12 cellular contexts compared by ENCODE assay signal in the genomic region with DNA sequence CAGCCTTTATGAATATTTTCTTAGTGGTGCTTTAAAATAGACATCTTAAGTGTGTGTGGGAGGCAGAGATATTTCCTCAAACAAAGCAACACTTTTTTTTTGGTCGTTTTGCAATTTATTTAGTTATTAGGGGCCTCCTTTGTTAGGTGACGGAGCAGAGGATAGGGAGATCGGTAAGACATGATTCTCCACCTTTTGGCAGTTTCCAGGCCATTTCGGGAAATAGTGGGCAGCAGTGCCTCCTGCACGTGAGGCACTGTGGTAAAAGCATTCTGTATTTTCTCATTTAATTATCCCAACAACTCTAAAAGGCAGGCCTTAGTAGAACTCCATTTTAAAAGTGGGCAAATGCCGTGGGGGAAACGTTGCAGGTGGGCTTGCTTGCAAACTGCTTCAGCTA. TPM values are rescaled to one million over a fixed set of nuclear protein-coding genes. Genes with fewer than 3 reads are reported as not detected.
DNase-seq lines count a peak whose midpoint lies in the region; ATAC-seq, FAIRE-seq and TF ChIP-seq lines count a peak whose summit lies in the region.
"Had no signal": no experiment of that assay in that cellular context is flagged by ENCODE, and none has a peak within 500 bp of the region (broad histone marks: within the 10 kb centered on the region; RNA-seq: fewer than 3 reads in every experiment).

No MANE protein-coding gene starts in this region.

- peaks cover 3% of the 10 kb centered on the region for H3K27me3 Mint-ChIP-seq in astrocyte (ENCODE audit: low read depth, unreplicated experiment)

- no peak overlapping the region for H3K27ac ChIP-seq in left ventricle myocardium inferior (replicated peaks)
- H3K27ac ChIP-seq in astrocyte (ENCODE audit: low read depth, low read length) = no peak overlapping the region
- H3K27ac ChIP-seq in lung (ENCODE audit: low read depth in 1 of 2, low read length in 1 of 2) = peak overlapping the region in 1 of 2 donors; percentile 98
- H3K27ac ChIP-seq in caudate nucleus (ENCODE audit: low read depth, low read length) = no peak overlapping the region

- peak overlapping the region; percentile 77 for H3K4me3 Mint-ChIP-seq in astrocyte (ENCODE audit: unreplicated experiment)

- H3K4me2 ChIP-seq in astrocyte (ENCODE audit: low read length) = no peak overlapping the region

- peaks cover 7% of the 10 kb centered on the region for H3K4me1 Mint-ChIP-seq in astrocyte (ENCODE audit: low read depth, unreplicated experiment)

- no peak overlapping the region for H2AFZ ChIP-seq in astrocyte (ENCODE audit: low read depth, low read length)

- WGBS in lung, 2 donors = 43 to 51% methylated on average over 7 of the region's 7 CpGs

- peaks cover 81% of the 10 kb centered on the region for H3K27me3 ChIP-seq in left ventricle myocardium inferior (ENCODE audit: low read depth)
- peaks cover 18% of the 10 kb centered on the region for H3K27me3 ChIP-seq in astrocyte (ENCODE audit: insufficient read depth, low read length)
- no peaks in the 10 kb centered on the region for H3K27me3 ChIP-seq in lung (ENCODE audit: control insufficient read depth, insufficient read depth)
- H3K27me3 ChIP-seq in HAP-1 (ENCODE audit: low read depth) = peaks cover 25% of the 10 kb centered on the region

- H3K4me3 ChIP-seq in left ventricle myocardium inferior (peak overlapping the region; percentile 69), astrocyte (ENCODE audit: insufficient read depth, low read depth, low read length) (no peak overlapping the region), lung (peak overlapping the region; percentile 81), HAP-1 (no peak overlapping the region)

- TF ChIP-seq CTCF in left ventricle myocardium inferior (IDR thresholded peaks at IDR 0.05; ENCODE audit: borderline replicate concordance) (no peak), astrocyte (IDR thresholded peaks at IDR 0.05; ENCODE audit: insufficient read depth, low read depth, low read length) (no peak), lung (IDR thresholded peaks at IDR 0.05; ENCODE audit: control extremely low read depth, extremely low read depth) (no peak)

- H3K9ac ChIP-seq in astrocyte (ENCODE audit: low read length) = no peak overlapping the region

- H3K79me2 ChIP-seq in astrocyte (ENCODE audit: insufficient read depth, low read length) = no peaks in the 10 kb centered on the region

- no peak for ATAC-seq in Right ventricle myocardium superior (ENCODE audit: poor library complexity)
- no peak for ATAC-seq in lung (ENCODE audit: insufficient read depth, low FRiP score)
- ATAC-seq in GM21390 (IDR thresholded peaks at IDR 0.05; ENCODE audit: unreplicated experiment) = no peak
- no peak for ATAC-seq in GM18505 (IDR thresholded peaks at IDR 0.05; ENCODE audit: unreplicated experiment)

- no peak for TF ChIP-seq POLR2A in GM18505 (IDR thresholded peaks at IDR 0.05; ENCODE audit: borderline replicate concordance, extremely low read depth, insufficient read depth, insufficient read length)

- intact Hi-C loops in left ventricle myocardium inferior (cut with micrococcal nuclease) = no loop called here
- intact Hi-C loops in Right ventricle myocardium superior (cut with DNase I) = no loop called here

- no peak for FAIRE-seq in astrocyte (lab: Jason Lieb, UNC)

- in situ Hi-C loops in HAP-1 (cut with MboI; ENCODE audit: low sequenced_read_pairs) = no loop called here

- H3K4me1 ChIP-seq in left ventricle myocardium inferior (peaks cover 24% of the 10 kb centered on the region), astrocyte (ENCODE audit: insufficient read depth, low read length) (peaks cover 12% of the 10 kb centered on the region), lung (ENCODE audit: control insufficient read depth in 2 of 2, insufficient read depth in 2 of 2, low read length in 2 of 2) (peaks cover 0 to 2% of the 10 kb centered on the region in 2 donors), HAP-1 (peaks cover 5% of the 10 kb centered on the region)

- DNase-seq in left ventricle myocardium inferior = no peak
- DNase-seq in Right ventricle myocardium superior = no peak
- no peak for DNase-seq in astrocyte (ENCODE audit: low read depth)
- DNase-seq in lung (ENCODE audit: low spot score) = no peak
- no peak for DNase-seq in HAP-1 (ENCODE audit: low spot score in 2 of 2)
- DNase-seq in caudate nucleus (lab: John Stamatoyannopoulos, UW) = no peak
- DNase-seq: hippocampal formation, Kasumi-1, T-helper 9 cell had no signal

- no peak overlapping the region for H3K27ac Mint-ChIP-seq in astrocyte (ENCODE audit: unreplicated experiment)

- H3K36me3 Mint-ChIP-seq in astrocyte (ENCODE audit: low read depth, unreplicated experiment) = no peaks in the 10 kb centered on the region

- no peaks in the 10 kb centered on the region for H3K9me3 Mint-ChIP-seq in astrocyte (ENCODE audit: unreplicated experiment)

- H4K20me1 ChIP-seq in astrocyte (ENCODE audit: insufficient read depth, low read length) = no peaks in the 10 kb centered on the region

- H3K9me3 ChIP-seq in left ventricle myocardium inferior (replicated peaks) (no peaks in the 10 kb centered on the region), astrocyte (ENCODE audit: insufficient read depth, low read depth, low read length) (no peaks in the 10 kb centered on the region), lung (ENCODE audit: control insufficient read depth in 2 of 2, insufficient read depth in 1 of 2, low read length in 1 of 2) (no peaks in the 10 kb centered on the region), HAP-1 (no peaks in the 10 kb centered on the region)
- H3K9me3 ChIP-seq: tibial nerve had no signal

- no peaks in the 10 kb centered on the region for H3K36me3 ChIP-seq in left ventricle myocardium inferior
- H3K36me3 ChIP-seq in astrocyte (ENCODE audit: insufficient read depth, low read length) = no peaks in the 10 kb centered on the region
- H3K36me3 ChIP-seq in lung (ENCODE audit: control insufficient read depth in 2 of 2, insufficient read depth in 2 of 2, low read length in 2 of 2) = no peaks in the 10 kb centered on the region
- no peaks in the 10 kb centered on the region for H3K36me3 ChIP-seq in HAP-1 (replicated peaks)
- H3K36me3 ChIP-seq: tibial nerve had no signal

RNA-seq across cellular contexts. Expression of a gene that starts 1.9 kb away (rescaled TPM):
- total RNA-seq in left ventricle myocardium inferior (2.0 TPM), Right ventricle myocardium superior (2.0 TPM), astrocyte (12.1 and 15.3 TPM in 2 replicates), lung (100 to 1,000 TPM in 1 of 2 donors, 10 to 100 TPM in 1; 70.3 to 129 TPM)
- 10 to 100 TPM; 19.7 to 23.0 TPM for polyA plus RNA-seq in lung

Comparison
In these comparisons a context has a peak if more than half of its experiments do, and no peak if none do; other contexts are left out.
1. H3K4me3 ChIP-seq: peak in left ventricle myocardium inferior (single experiment) and lung (single experiment); none in astrocyte (single experiment) and HAP-1 (single experiment).